1 cellular context compared by ENCODE assay signal in genomic region chr5:170248635-170249227, GRCh38.
TF ChIP-seq lines count a peak whose summit lies in the region.

No MANE protein-coding gene starts in this region.

TF ChIP-seq in K562, 482 proteins besides CTCF, POLR2A, EP300 and RAD21 (continues in another document):
- TF ChIP-seq MTA2 (IDR thresholded peaks at IDR 0.05; ENCODE audit: low read depth) (peak; percentile 84), NCOR1 (IDR thresholded peaks at IDR 0.05) (peak; percentile 84), ZNF740 (CRISPR knock-in tag; IDR thresholded peaks at IDR 0.05) (no peak), ZNF740 (tag; IDR thresholded peaks at IDR 0.05) (no peak), TBL1XR1 (IDR thresholded peaks at IDR 0.05; ENCODE audit: low read length in 2 of 2) (0 out of 4 replicates have a peak, but pooled peaks of 1 of the 2 experiments have one; percentile 22), CCNT2 (IDR thresholded peaks at IDR 0.05; ENCODE audit: borderline replicate concordance, extremely low read depth, insufficient read length, low read depth, low read length) (peak; percentile 70), SMARCC2 (IDR thresholded peaks at IDR 0.05; ENCODE audit: low read depth) (peak; percentile 82; the same call in 1 of the 2 replicates), MBD2 (IDR thresholded peaks at IDR 0.05; ENCODE audit: borderline replicate concordance, low read depth) (peak; percentile 47; the same call in 1 of the 2 replicates), FOXK2 (conservative IDR thresholded peaks at IDR 0.05 in 1 of 2, IDR thresholded peaks at IDR 0.05 in 1 of 2; ENCODE audit: low read depth in 2 of 2) (0 out of 4 replicates have a peak, but pooled peaks of 1 of the 2 experiments have one; percentile 16), LARP7 (IDR thresholded peaks at IDR 0.05) (no peak), CBFA2T2 (conservative IDR thresholded peaks at IDR 0.05) (peak; percentile 83), FOSL1 (tag; conservative IDR thresholded peaks at IDR 0.05) (peak; percentile 96), ILF3 (IDR thresholded peaks at IDR 0.05; ENCODE audit: borderline replicate concordance) (no peak), NFATC3 (IDR thresholded peaks at IDR 0.05) (no peak), CREB1 (IDR thresholded peaks at IDR 0.05) (no peak), CREB1 (CRISPR knock-in tag; IDR thresholded peaks at IDR 0.05) (no peak), NFIC (IDR thresholded peaks at IDR 0.05) (peak; percentile 58; the same call in 1 of the 2 replicates), LEF1 (IDR thresholded peaks at IDR 0.05) (peak; percentile 35; the same call in 1 of the 2 replicates), DPF2 (IDR thresholded peaks at IDR 0.05) (peak; percentile 92), TAL1 (IDR thresholded peaks at IDR 0.05) (peak; percentile 92), FOXM1 (IDR thresholded peaks at IDR 0.05; ENCODE audit: low read depth) (peak; percentile 71), FOXM1 (CRISPR knock-in tag; IDR thresholded peaks at IDR 0.05; ENCODE audit: low read depth) (no peak), L3MBTL2 (IDR thresholded peaks at IDR 0.05) (peak; percentile 42; the same call in 1 of the 2 replicates), ELF4 (CRISPR knock-in tag; IDR thresholded peaks at IDR 0.05) (peak; percentile 53; the same call in 1 of the 2 replicates), TCF3 (CRISPR knock-in tag; IDR thresholded peaks at IDR 0.05) (peak; percentile 91), NFE2 (IDR thresholded peaks at IDR 0.05; ENCODE audit: low read depth) (peak; percentile 30; the same call in 1 of the 2 replicates), PRDM10 (IDR thresholded peaks at IDR 0.05; ENCODE audit: partially characterized antibody) (peak; percentile 93), STAT5A (IDR thresholded peaks at IDR 0.05; ENCODE audit: borderline replicate concordance, low read length) (peak; percentile 67), TRIM24 (IDR thresholded peaks at IDR 0.05) (peak; percentile 28 to 72; a peak in 2 of 4 replicates), PCBP2 (IDR thresholded peaks at IDR 0.05; ENCODE audit: low read depth, low read length, poor library complexity, severe bottlenecking) (no peak), C11orf30 (IDR thresholded peaks at IDR 0.05; ENCODE audit: low read depth) (0 out of 2 replicates have a peak, but pooled peaks have one; percentile 31), FOXA3 (CRISPR knock-in tag; conservative IDR thresholded peaks at IDR 0.05 in 1 of 2, IDR thresholded peaks at IDR 0.05 in 1 of 2) (peak; percentile 71 to 88; a peak in 3 of 4 replicates), PML (IDR thresholded peaks at IDR 0.05; ENCODE audit: low read length) (peak; percentile 67; the same call in 1 of the 2 replicates), MGA (IDR thresholded peaks at IDR 0.05) (0 out of 2 replicates have a peak, but pooled peaks have one; percentile 38), ID3 (CRISPR knock-in tag; IDR thresholded peaks at IDR 0.05) (no peak), ID3 (tag; IDR thresholded peaks at IDR 0.05) (peak; percentile 73; the same call in 1 of the 2 replicates), SMARCE1 (IDR thresholded peaks at IDR 0.05) (peak; percentile 90), GATA2 (CRISPR knock-in tag; IDR thresholded peaks at IDR 0.05) (peak; percentile 54; the same call in 1 of the 2 replicates), ATF3 (IDR thresholded peaks at IDR 0.05) (peak; percentile 77; the same call in 1 of the 2 replicates), ATF3 (CRISPR knock-in tag; conservative IDR thresholded peaks at IDR 0.05) (no peak; the same call in 1 of the 2 replicates), SOX6 (IDR thresholded peaks at IDR 0.05) (peak; percentile 75), ZBTB11 (CRISPR knock-in tag; IDR thresholded peaks at IDR 0.05) (0 out of 6 replicates have a peak, but pooled peaks of 1 of the 3 experiments have one; percentile 42)
